Comparison of ENCODE assay signal across 10 cellular contexts in genomic region chr10:110529596-110530011, GRCh38.
DNase-seq lines count a peak whose midpoint lies in the region; ATAC-seq, FAIRE-seq and TF ChIP-seq lines count a peak whose summit lies in the region.
"Had no signal": no experiment of that assay in that cellular context is flagged by ENCODE, and none has a peak within 500 bp of the region (broad histone marks: within the 10 kb centered on the region; RNA-seq: fewer than 3 reads in every experiment).

No MANE protein-coding gene starts in this region.

- no peaks in the 10 kb centered on the region for H3K27me3 ChIP-seq in RWPE2 (ENCODE audit: insufficient read depth, poor library complexity, severe bottlenecking)
- no peaks in the 10 kb centered on the region for H3K27me3 ChIP-seq in effector memory CD4-positive, alpha-beta T cell (replicated peaks; ENCODE audit: control insufficient read depth, insufficient read depth, low read length, poor library complexity, severe bottlenecking)

- H3K4me1 ChIP-seq in RWPE2 (ENCODE audit: insufficient read depth, poor library complexity, severe bottlenecking): peaks cover 37% of the 10 kb centered on the region
- H3K4me1 ChIP-seq in effector memory CD4-positive, alpha-beta T cell (ENCODE audit: control insufficient read depth, insufficient read depth, low read length, poor library complexity, severe bottlenecking): peaks cover 14% of the 10 kb centered on the region

- DNase-seq in activated CD4-positive, alpha-beta T cell treated with anti-CD3 and anti-CD28 coated beads for 4 hours: peak; percentile 29 to 33
- DNase-seq in activated CD4-positive, alpha-beta T cell treated with anti-CD3 and anti-CD28 coated beads for 1 hour: no peak
- DNase-seq in RWPE2 (ENCODE audit: low spot score) (no peak), HTR-8/SVneo (ENCODE audit: insufficient read length, low spot score) (no peak), superior temporal gyrus (ENCODE audit: extremely low spot score) (no peak), NCI-H774 (lab: John Stamatoyannopoulos, UW) (no peak)
- peak; percentile 7 to 49 (median 18) for DNase-seq in effector memory CD4-positive, alpha-beta T cell
- peak; percentile 37 for DNase-seq in stimulated activated CD4-positive, alpha-beta T cell treated with anti-CD3 and anti-CD28 coated beads, Interleukin-4, amount 100 ng/mL, for 24 hours
- DNase-seq: NCI-H446 treated with DMSO at 0.1 percent for 48 hours had no signal

- no peak for TF ChIP-seq CTCF in RWPE2 (IDR thresholded peaks at IDR 0.05; ENCODE audit: poor library complexity, severe bottlenecking)

- no peaks in the 10 kb centered on the region for H3K36me3 ChIP-seq in RWPE2 (ENCODE audit: low read depth)
- H3K36me3 ChIP-seq in effector memory CD4-positive, alpha-beta T cell (ENCODE audit: control insufficient read depth, insufficient read depth, low read length): no peaks in the 10 kb centered on the region

- ATAC-seq in RWPE2 (ENCODE audit: low read depth): no peak; the same call in 2 of the 3 replicates

- no peak overlapping the region for H3K4me3 ChIP-seq in RWPE2 (ENCODE audit: severe bottlenecking)
- no peak overlapping the region for H3K4me3 ChIP-seq in effector memory CD4-positive, alpha-beta T cell (ENCODE audit: insufficient read depth, low read depth, low read length, poor library complexity, severe bottlenecking)

- no peak for FAIRE-seq in HTR-8/SVneo (lab: Jason Lieb, UNC)
- FAIRE-seq: A204.1 had no signal

- peak overlapping the region; percentile 47 for H3K27ac ChIP-seq in RWPE2 (ENCODE audit: poor library complexity, severe bottlenecking)
- H3K27ac ChIP-seq in effector memory CD4-positive, alpha-beta T cell (ENCODE audit: insufficient read depth, low read length, poor library complexity, severe bottlenecking): peak overlapping the region; percentile 22

- no peaks in the 10 kb centered on the region for H3K9me3 ChIP-seq in RWPE2 (ENCODE audit: severe bottlenecking)
- no peaks in the 10 kb centered on the region for H3K9me3 ChIP-seq in effector memory CD4-positive, alpha-beta T cell (ENCODE audit: control insufficient read depth, low read length)

Comparison
In these comparisons a context has a peak if more than half of its experiments do, and no peak if none do; other contexts are left out.
1. DNase-seq: peak in activated CD4-positive, alpha-beta T cell treated with anti-CD3 and anti-CD28 coated beads for 4 hours (2 of 2), effector memory CD4-positive, alpha-beta T cell (3 of 3) and stimulated activated CD4-positive, alpha-beta T cell treated with anti-CD3 and anti-CD28 coated beads, Interleukin-4, amount 100 ng/mL, for 24 hours (single experiment); none in activated CD4-positive, alpha-beta T cell treated with anti-CD3 and anti-CD28 coated beads for 1 hour (single experiment), RWPE2 (single experiment), HTR-8/SVneo (single experiment), superior temporal gyrus (single experiment) and NCI-H774 (single experiment).